ENCODE assay signal across 18 cellular contexts in the genomic region with DNA sequence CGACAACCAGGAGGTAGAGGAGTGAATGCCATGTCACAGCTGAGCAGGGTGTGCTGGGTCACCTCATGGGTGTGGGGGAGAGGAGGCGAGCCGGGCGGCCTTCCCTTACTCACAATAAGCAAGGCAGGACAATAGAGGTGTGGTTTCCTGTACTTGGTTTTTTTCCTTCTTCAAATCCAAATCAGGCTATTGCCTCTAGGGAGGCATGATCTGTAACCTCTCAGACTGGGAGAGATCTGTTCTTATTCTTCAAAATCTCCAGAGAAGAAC.
"Had no signal": no experiment of that assay in that cellular context is flagged by ENCODE, and none has a peak within 500 bp of the region (broad histone marks: within the 10 kb centered on the region; RNA-seq: fewer than 3 reads in every experiment).

No MANE protein-coding gene starts in this region.

- FAIRE-seq: frontal cortex, islet of Langerhans had no signal

- H3K4me3 Mint-ChIP-seq: activated CD4-positive, alpha-beta memory T cell treated with anti-CD3 and anti-CD28 coated beads for 36 hours; activated CD4-positive, alpha-beta T cell treated with anti-CD3 and anti-CD28 coated beads for 36 hours; activated CD8-positive, alpha-beta memory T cell treated with anti-CD3 and anti-CD28 coated beads, Interleukin-2, amount 10 ng/mL, durations not matched to agents 7 days and 5 days; activated naive CD4-positive, alpha-beta T cell treated with anti-CD3 and anti-CD28 coated beads, Interleukin-2, amount 10 ng/mL, durations not matched to agents 7 days and 5 days had no signal

- H3K36me3 ChIP-seq: cardiac muscle cell, thoracic aorta, WERI-Rb-1 had no signal

- H3K9me3 ChIP-seq: thoracic aorta had no signal

- H3K27me3 ChIP-seq: cardiac muscle cell had no signal

- H3K27ac Mint-ChIP-seq: activated CD4-positive, alpha-beta memory T cell treated with anti-CD3 and anti-CD28 coated beads for 36 hours; activated CD4-positive, alpha-beta T cell treated with anti-CD3 and anti-CD28 coated beads for 36 hours; activated CD8-positive, alpha-beta memory T cell treated with anti-CD3 and anti-CD28 coated beads, Interleukin-2, amount 10 ng/mL, durations not matched to agents 7 days and 5 days; activated naive CD4-positive, alpha-beta T cell treated with anti-CD3 and anti-CD28 coated beads, Interleukin-2, amount 10 ng/mL, durations not matched to agents 7 days and 5 days; activated T-helper 2 cell treated with anti-CD3 and anti-CD28 coated beads, Interferon-gamma antibody, Interleukin-2, Interleukin-4, amounts not matched to agents 10 μg/mL and 5 μg/mL and 100 μg/mL, durations not matched to agents 14 hours and 24 hours and 36 hours had no signal

- H3K4me3 ChIP-seq: cardiac muscle cell, coronary artery, SK-N-MC, thoracic aorta had no signal

- H3K36me3 Mint-ChIP-seq: activated CD4-positive, alpha-beta memory T cell treated with anti-CD3 and anti-CD28 coated beads for 36 hours; activated CD8-positive, alpha-beta memory T cell treated with anti-CD3 and anti-CD28 coated beads, Interleukin-2, amount 10 ng/mL, durations not matched to agents 7 days and 5 days; activated naive CD4-positive, alpha-beta T cell treated with anti-CD3 and anti-CD28 coated beads, Interleukin-2, amount 10 ng/mL, durations not matched to agents 7 days and 5 days had no signal

- H3K4me1 Mint-ChIP-seq: activated CD4-positive, alpha-beta T cell treated with anti-CD3 and anti-CD28 coated beads for 36 hours; activated CD8-positive, alpha-beta memory T cell treated with anti-CD3 and anti-CD28 coated beads, Interleukin-2, amount 10 ng/mL, durations not matched to agents 7 days and 5 days; activated naive CD4-positive, alpha-beta T cell treated with anti-CD3 and anti-CD28 coated beads, Interleukin-2, amount 10 ng/mL, durations not matched to agents 7 days and 5 days had no signal

- H3K27ac ChIP-seq: SK-N-MC, thoracic aorta, WERI-Rb-1 had no signal

- DNase-seq: activated CD4-positive, alpha-beta memory T cell treated with anti-CD3 and anti-CD28 coated beads for 36 hours; activated CD4-positive, alpha-beta T cell treated with anti-CD3 and anti-CD28 coated beads for 36 hours; activated CD8-positive, alpha-beta memory T cell treated with anti-CD3 and anti-CD28 coated beads, Interleukin-2, amount 10 ng/mL, durations not matched to agents 7 days and 5 days; activated naive CD4-positive, alpha-beta T cell treated with anti-CD3 and anti-CD28 coated beads, Interleukin-2, amount 10 ng/mL, durations not matched to agents 7 days and 5 days; activated T-cell treated with anti-CD3 and anti-CD28 coated beads, Interleukin-2, amount 50 U/mL, for 1 hour; head of caudate nucleus; stimulated activated CD4-positive, alpha-beta T cell treated with anti-CD3 and anti-CD28 coated beads, Interleukin-12 subunit alpha, Interleukin-12 subunit beta, amount 100 ng/mL, for 4 hours; stimulated activated CD4-positive, alpha-beta T cell treated with anti-CD3 and anti-CD28 coated beads, Interleukin-2, amount 100 ng/mL, for 24 hours; T-helper 1 cell; WERI-Rb-1 had no signal

- H3K27me3 Mint-ChIP-seq: activated naive CD4-positive, alpha-beta T cell treated with anti-CD3 and anti-CD28 coated beads, Interleukin-2, amount 10 ng/mL, durations not matched to agents 7 days and 5 days had no signal

- ATAC-seq: activated CD4-positive, alpha-beta T cell treated with anti-CD3 and anti-CD28 coated beads for 36 hours; activated CD8-positive, alpha-beta memory T cell treated with anti-CD3 and anti-CD28 coated beads, Interleukin-2, amount 10 ng/mL, durations not matched to agents 7 days and 5 days; left lobe of liver had no signal

- H3K9me3 Mint-ChIP-seq: activated CD4-positive, alpha-beta memory T cell treated with anti-CD3 and anti-CD28 coated beads for 36 hours; activated naive CD4-positive, alpha-beta T cell treated with anti-CD3 and anti-CD28 coated beads, Interleukin-2, amount 10 ng/mL, durations not matched to agents 7 days and 5 days; activated T-helper 2 cell treated with anti-CD3 and anti-CD28 coated beads, Interferon-gamma antibody, Interleukin-2, Interleukin-4, amounts not matched to agents 10 μg/mL and 5 μg/mL and 100 μg/mL, durations not matched to agents 14 hours and 24 hours and 36 hours had no signal
